In genomic region chr9:100354121-100354800, GRCh38 we compare ENCODE assay signal across 13 cellular contexts. TPM values are rescaled to one million over a fixed set of nuclear protein-coding genes. Genes with fewer than 3 reads are reported as not detected.
A peak's percentile ranks its signal among the peaks of the same experiment; 100 is the strongest.
DNase-seq lines count a peak whose midpoint lies in the region; ATAC-seq, FAIRE-seq and TF ChIP-seq lines count a peak whose summit lies in the region.
"Had no signal": no experiment of that assay in that cellular context is flagged by ENCODE, and none has a peak within 500 bp of the region (broad histone marks: within the 10 kb centered on the region; RNA-seq: fewer than 3 reads in every experiment).

No MANE protein-coding gene starts in this region.

- H3K36me3 ChIP-seq in DOHH2 (ENCODE audit: control insufficient read depth, low read length): peaks cover 59% of the 10 kb centered on the region
- H3K36me3 ChIP-seq in OCI-LY7 (ENCODE audit: insufficient read depth, low read length): peaks cover 24% of the 10 kb centered on the region
- no peaks in the 10 kb centered on the region for H3K36me3 ChIP-seq in tibial artery
- H3K36me3 ChIP-seq in sigmoid colon: no peaks in the 10 kb centered on the region

- TF ChIP-seq RAD21 in A549 (conservative IDR thresholded peaks at IDR 0.05 in 1 of 2, IDR thresholded peaks at IDR 0.05 in 1 of 2): no peak

- peaks cover 21% of the 10 kb centered on the region for H4K20me1 ChIP-seq in DOHH2 (ENCODE audit: control insufficient read depth, insufficient read depth, low read depth, low read length)
- peaks cover 26% of the 10 kb centered on the region for H4K20me1 ChIP-seq in OCI-LY7 (ENCODE audit: insufficient read depth, low read length)

- DNase-seq in A549 (ENCODE audit: low read depth in 1 of 2, low spot score in 1 of 2) (no peak), OCI-LY7 (ENCODE audit: low spot score) (peak; percentile 25), epithelial cell of esophagus (ENCODE audit: low read depth) (no peak), tibial artery (no peak), DMS114 treated with DMSO at 0.1 percent for 48 hours (lab: John Stamatoyannopoulos, UW; ENCODE audit: unreplicated experiment) (no peak), sigmoid colon (no peak)
- DNase-seq: activated gamma-delta T cell, Calu3, head of caudate nucleus, NCI-H526 treated with DMSO at 0.1 percent for 48 hours, T1000 had no signal

- no peak for TF ChIP-seq CTCF in A549 (IDR thresholded peaks at IDR 0.05)
- TF ChIP-seq CTCF in DOHH2 (IDR thresholded peaks at IDR 0.05; ENCODE audit: low read depth, low read length, poor library complexity, severe bottlenecking): no peak
- TF ChIP-seq CTCF in OCI-LY7 (conservative IDR thresholded peaks at IDR 0.05; ENCODE audit: low read length): 0 out of 2 replicates have a peak, but pooled peaks have one; percentile 25
- peak; percentile 12 for TF ChIP-seq CTCF in epithelial cell of esophagus (IDR thresholded peaks at IDR 0.05; ENCODE audit: insufficient read depth, low read depth, low read length, missing control alignments)
- no peak for TF ChIP-seq CTCF in tibial artery (IDR thresholded peaks at IDR 0.05)
- TF ChIP-seq CTCF in sigmoid colon (IDR thresholded peaks at IDR 0.05): no peak

- no peak overlapping the region for H2AFZ ChIP-seq in OCI-LY7 (ENCODE audit: low read length)

- 88% methylated on average over 2 of the region's 2 CpGs for WGBS in A549 (ENCODE audit: missing lambda C conversion rate)
- WGBS in sigmoid colon, 2 donors: 93 to 96% methylated on average over 2 of the region's 2 CpGs

- H3K79me2 ChIP-seq in DOHH2 (ENCODE audit: control insufficient read depth, low read length) (peaks cover 68% of the 10 kb centered on the region), OCI-LY7 (ENCODE audit: insufficient read depth, low read depth, low read length) (peaks cover 43% of the 10 kb centered on the region)

- no TSS peak for BruUV-seq in OCI-LY7 (replicated peaks; lab: Mats Ljungman, UMichigan)

- H3K4me3 ChIP-seq in A549 (no peak overlapping the region), DOHH2 (ENCODE audit: low read length) (peak overlapping the region; percentile 95), OCI-LY7 (ENCODE audit: low read depth, low read length, poor library complexity, severe bottlenecking) (peak overlapping the region; percentile 91), epithelial cell of esophagus (ENCODE audit: low read length) (no peak overlapping the region), tibial artery (no peak overlapping the region), sigmoid colon (no peak overlapping the region)

- H3K27me3 ChIP-seq in DOHH2 (ENCODE audit: control insufficient read depth, low read length) (no peaks in the 10 kb centered on the region), tibial artery (no peaks in the 10 kb centered on the region), sigmoid colon (no peaks in the 10 kb centered on the region)

- TF ChIP-seq EP300 in A549 (IDR thresholded peaks at IDR 0.05): no peak
- no peak for TF ChIP-seq EP300 in sigmoid colon (IDR thresholded peaks at IDR 0.05)

- H3K27ac ChIP-seq in A549 (no peak overlapping the region), DOHH2 (ENCODE audit: low read depth, low read length) (peak overlapping the region; percentile 65), OCI-LY7 (ENCODE audit: low read depth, low read length, poor library complexity, severe bottlenecking) (no peak overlapping the region), tibial artery (no peak overlapping the region), sigmoid colon (no peak overlapping the region)

- H3K4me2 ChIP-seq in A549 (peak overlapping the region; percentile 83; the same call in 2 of the 3 replicates), DOHH2 (ENCODE audit: low read length) (peak overlapping the region; percentile 87), OCI-LY7 (ENCODE audit: low read length) (peak overlapping the region; percentile 89)

- no peaks in the 10 kb centered on the region for H3K9me3 ChIP-seq in A549
- H3K9me3 ChIP-seq in DOHH2 (ENCODE audit: control insufficient read depth, insufficient read depth, low read length): peaks cover 23% of the 10 kb centered on the region; the same call in 1 of the 2 replicates
- H3K9me3 ChIP-seq in OCI-LY7 (ENCODE audit: low read length): peaks cover 45% of the 10 kb centered on the region
- H3K9me3 ChIP-seq in tibial artery: no peaks in the 10 kb centered on the region
- H3K9me3 ChIP-seq in sigmoid colon: no peaks in the 10 kb centered on the region

- ATAC-seq in A549 (no peak), GM18511 (IDR thresholded peaks at IDR 0.05; ENCODE audit: unreplicated experiment) (no peak)

- intact Hi-C loops in OCI-LY7 (cut with micrococcal nuclease; ENCODE audit: unreplicated experiment) (loop anchor here (5.0 kb wide), 2 partner anchors 73 to 1132 kb away; partner anchors contain the start of genes ALG2, MSANTD3 and SEC61B), tibial artery (cut with DNase I; ENCODE audit: low total_unique reads) (loop anchor here (5.0 kb wide), 1 partner anchor 73 kb away; the partner anchor contains the start of gene MSANTD3), sigmoid colon (cut with DNase I) (loop anchor here (10.0 kb wide), 2 partner anchors 241 to 539 kb away; no protein-coding TSS in a partner anchor)

- CTCF ChIA-PET in A549 (lab: Yijun Ruan, JAX) (interaction anchor here (0.5 to 3.1 kb wide), 5 partner anchors 23 to 241 kb away, joined by 3 to 9 read pairs (median 4); no protein-coding TSS in a partner anchor), OCI-LY7 (lab: Charles Lee; ENCODE audit: unreplicated experiment) (no interaction called here)

- H3K9me2 ChIP-seq in DOHH2 (replicated peaks; ENCODE audit: control insufficient read depth, low read length) (no peaks in the 10 kb centered on the region), OCI-LY7 (ENCODE audit: insufficient read depth, low read length) (no peaks in the 10 kb centered on the region)

- 0 out of 2 replicates have a peak, but pooled peaks cover 3% of the 10 kb centered on the region for H3F3A ChIP-seq in DOHH2 (ENCODE audit: control insufficient read depth, insufficient read depth)

- no peak for TF ChIP-seq POLR2A in A549 (IDR thresholded peaks at IDR 0.05; ENCODE audit: low read length)
- TF ChIP-seq POLR2A in sigmoid colon (IDR thresholded peaks at IDR 0.05): no peak

- H3K4me1 ChIP-seq in A549: peaks cover 26% of the 10 kb centered on the region; the same call in 2 of the 3 replicates
- peaks cover 69% of the 10 kb centered on the region for H3K4me1 ChIP-seq in DOHH2 (ENCODE audit: control insufficient read depth, low read length)
- H3K4me1 ChIP-seq in OCI-LY7 (ENCODE audit: insufficient read depth, low read length, poor library complexity, severe bottlenecking): peaks cover 51% of the 10 kb centered on the region
- H3K4me1 ChIP-seq in tibial artery: peaks cover 0 to 24% (median 9%) of the 10 kb centered on the region in 4 donors
- H3K4me1 ChIP-seq in sigmoid colon: peaks cover 0 to 25% (median 12%) of the 10 kb centered on the region in 4 donors

- no peak for FAIRE-seq in A549 (lab: Jason Lieb, UNC)

- POLR2A ChIA-PET in A549 (lab: Yijun Ruan, JAX): no interaction called here
- POLR2A ChIA-PET in OCI-LY7 (lab: Charles Lee): interaction anchor here (0.6 to 3.9 kb wide), 3 partner anchors 12 to 60 kb away, joined by 3 to 15 read pairs (median 4); no protein-coding TSS in a partner anchor

TF ChIP-seq in A549, 52 proteins besides CTCF, POLR2A, EP300 and RAD21:
- TF ChIP-seq POLR2AphosphoS2 (conservative IDR thresholded peaks at IDR 0.05; ENCODE audit: low read length): no peak
- TF ChIP-seq KDM1A (IDR thresholded peaks at IDR 0.05; ENCODE audit: low read depth): no peak
- TF ChIP-seq KDM5A (IDR thresholded peaks at IDR 0.05): no peak
- TF ChIP-seq ZSCAN20 (CRISPR knock-in tag; IDR thresholded peaks at IDR 0.05): no peak
- TF ChIP-seq SREBF2 (IDR thresholded peaks at IDR 0.05): no peak
TF ChIP-seq in A549: peak in this region for 0.

RNA-seq across cellular contexts. Expression of gene TEX10, which starts 1.5 kb away (rescaled TPM):
- 31.2 and 37.0 TPM in 2 replicates for polyA plus RNA-seq in A549 (2011; rRNA removed)
- polyA plus RNA-seq in A549 (2012; cell fraction: cytosol; rRNA removed): 10.5 and 11.3 TPM in 2 replicates
- polyA plus RNA-seq in A549 (2012; cell fraction: nucleus; rRNA removed): 11.7 and 17.2 TPM in 2 replicates
- 22.1 to 25.1 TPM (median 24.1 TPM) in 3 replicates for polyA plus RNA-seq in A549 (2017; fragmentation: RNase III; extraction: RNeasy Plus Mini Kit Qiagen cat#74134 plus additional on column Dnase treatment)
- 19.6 and 20.0 TPM in 2 replicates for polyA minus RNA-seq in A549 (2011; rRNA and poly(A)+ RNA removed)
- total RNA-seq in OCI-LY7 (2014; rRNA removed; shearing (Covaris generic)): 39.2 and 43.9 TPM in 2 replicates
- 38.4 and 44.9 TPM in 2 replicates for total RNA-seq in OCI-LY7 (2022)
- 10 to 100 TPM; 15.0 to 19.6 (median 17.1) TPM for total RNA-seq in sigmoid colon
- polyA plus RNA-seq in sigmoid colon: 1 to 10 TPM; 3.2 to 7.4 (median 4.8) TPM

Comparison
In these comparisons a context has a peak if more than half of its experiments do, and no peak if none do; other contexts are left out.
1. H3K4me3 ChIP-seq: peak in DOHH2 (single experiment) and OCI-LY7 (single experiment); none in A549 (single experiment), epithelial cell of esophagus (single experiment), tibial artery (0 of 2) and sigmoid colon (0 of 4).
2. CTCF ChIP-seq: peak in OCI-LY7 (single experiment) and epithelial cell of esophagus (single experiment); none in A549 (single experiment), DOHH2 (single experiment), tibial artery (0 of 2) and sigmoid colon (0 of 4).
3. Peak in every context shown above with its lines, with median percentiles within 50 percentile points of each other: H3K4me2 ChIP-seq.